Comparison of ENCODE assay signal across 29 cellular contexts in genomic region chr20:47080365-47080764, GRCh38.
"Had no signal": no experiment of that assay in that cellular context is flagged by ENCODE, and none has a peak within 500 bp of the region (broad histone marks: within the 10 kb centered on the region; RNA-seq: fewer than 3 reads in every experiment).

No MANE protein-coding gene starts in this region.

- H3K4me1 Mint-ChIP-seq: endodermal cell had no signal

- H3K9me3 ChIP-seq: colonic mucosa, gastrocnemius medialis had no signal

- DNase-seq: colonic mucosa; cortex of kidney; dermis blood vessel endothelial cell; dorsolateral prefrontal cortex; effector CD4-positive, alpha-beta T cell; effector CD8-positive, alpha-beta T cell; effector memory CD4-positive, alpha-beta T cell; effector memory CD8-positive, alpha-beta T cell; endodermal cell; erythroblast; esophagus squamous epithelium; foreskin fibroblast; foreskin keratinocyte; foreskin melanocyte; gastrocnemius medialis; glutamatergic neuron; head of caudate nucleus; heart left ventricle; heart right ventricle had no signal

- H3K4me3 Mint-ChIP-seq: dendritic cell treated with granulocyte-macrophage colony-stimulating factor and Interleukin-4, amounts not matched to agents 40 ng/mL and 50 ng/mL, for 4 days; effector memory CD8-positive, alpha-beta T cell; endodermal cell had no signal

- H3K27me3 ChIP-seq: colonic mucosa, esophagus muscularis mucosa, esophagus squamous epithelium, foreskin keratinocyte, gastrocnemius medialis, heart left ventricle had no signal

- H3K4me1 ChIP-seq: colonic mucosa, esophagus muscularis mucosa, esophagus squamous epithelium, foreskin keratinocyte, gastrocnemius medialis, gastroesophageal sphincter, heart left ventricle, heart right ventricle had no signal

- ATAC-seq: effector memory CD8-positive, alpha-beta T cell; esophagus mucosa; foreskin keratinocyte; gastrocnemius medialis; gastroesophageal sphincter; heart left ventricle; heart right ventricle had no signal

- H3K27ac ChIP-seq: colonic mucosa, coronary artery, dorsolateral prefrontal cortex, epithelial cell of prostate, esophagus muscularis mucosa, esophagus squamous epithelium, foreskin keratinocyte, gastrocnemius medialis, gastroesophageal sphincter, heart left ventricle, heart right ventricle had no signal

- H3K9me3 Mint-ChIP-seq: effector memory CD8-positive, alpha-beta T cell had no signal

- H3K27ac Mint-ChIP-seq: dendritic cell treated with granulocyte-macrophage colony-stimulating factor and Interleukin-4, amounts not matched to agents 40 ng/mL and 50 ng/mL, for 4 days; effector memory CD8-positive, alpha-beta T cell; endodermal cell had no signal

- H3K36me3 ChIP-seq: colonic mucosa, esophagus muscularis mucosa, gastrocnemius medialis, gastroesophageal sphincter, heart left ventricle, heart right ventricle had no signal

- FAIRE-seq: colon, endometrium, endothelial cell of umbilical vein, frontal cortex had no signal

- H3K4me3 ChIP-seq: colonic mucosa, coronary artery, dorsolateral prefrontal cortex, esophagus muscularis mucosa, esophagus squamous epithelium, gastrocnemius medialis, gastroesophageal sphincter, heart left ventricle, heart right ventricle had no signal
